ENCODE assay signal across 8 cellular contexts in the genomic region with DNA sequence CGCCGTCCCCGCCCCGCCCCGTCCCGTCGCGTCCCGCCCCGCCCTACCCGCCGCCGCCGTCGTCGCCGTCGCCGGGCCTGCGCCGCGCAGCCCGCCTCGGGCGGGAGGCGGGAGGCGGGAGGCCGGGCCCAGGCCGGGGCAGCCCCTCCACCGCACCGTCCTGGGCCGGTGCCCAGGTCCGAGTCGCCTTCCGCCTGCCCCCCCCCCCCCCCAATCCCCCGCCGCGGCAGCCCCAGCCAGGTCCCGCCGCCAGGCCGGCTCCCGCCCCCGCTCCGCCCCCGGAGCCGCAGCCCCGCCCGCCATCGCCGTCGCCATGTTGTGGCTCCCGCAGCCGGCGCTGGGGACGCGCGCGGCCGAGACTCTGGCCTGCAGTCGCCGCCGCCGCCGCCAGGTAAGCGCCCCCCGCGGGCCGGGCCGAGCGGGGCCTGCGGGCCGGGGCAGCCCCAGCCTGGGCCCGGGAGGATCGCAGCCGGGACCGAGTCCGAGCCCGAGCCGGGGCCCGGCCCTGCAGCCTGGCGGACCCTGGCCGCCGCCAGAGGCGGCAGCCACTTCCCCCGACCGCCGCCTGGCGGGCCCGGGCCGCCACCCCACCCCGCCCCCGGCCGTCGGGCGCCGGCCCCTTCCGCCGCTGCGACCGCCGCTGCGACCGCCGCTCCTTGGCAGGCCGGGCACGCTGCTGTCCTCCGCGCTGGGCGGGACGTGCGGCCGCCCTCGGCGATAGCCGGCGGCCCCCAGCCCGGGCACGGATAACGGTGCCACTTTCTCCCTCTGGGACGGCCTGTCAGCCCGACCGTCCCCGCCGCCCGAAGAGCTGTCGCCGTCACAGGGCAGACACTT. TPM values are rescaled to one million over a fixed set of nuclear protein-coding genes. Genes with fewer than 3 reads are reported as not detected.
DNase-seq lines count a peak whose midpoint lies in the region; ATAC-seq, FAIRE-seq and TF ChIP-seq lines count a peak whose summit lies in the region.

A gene with protein sequence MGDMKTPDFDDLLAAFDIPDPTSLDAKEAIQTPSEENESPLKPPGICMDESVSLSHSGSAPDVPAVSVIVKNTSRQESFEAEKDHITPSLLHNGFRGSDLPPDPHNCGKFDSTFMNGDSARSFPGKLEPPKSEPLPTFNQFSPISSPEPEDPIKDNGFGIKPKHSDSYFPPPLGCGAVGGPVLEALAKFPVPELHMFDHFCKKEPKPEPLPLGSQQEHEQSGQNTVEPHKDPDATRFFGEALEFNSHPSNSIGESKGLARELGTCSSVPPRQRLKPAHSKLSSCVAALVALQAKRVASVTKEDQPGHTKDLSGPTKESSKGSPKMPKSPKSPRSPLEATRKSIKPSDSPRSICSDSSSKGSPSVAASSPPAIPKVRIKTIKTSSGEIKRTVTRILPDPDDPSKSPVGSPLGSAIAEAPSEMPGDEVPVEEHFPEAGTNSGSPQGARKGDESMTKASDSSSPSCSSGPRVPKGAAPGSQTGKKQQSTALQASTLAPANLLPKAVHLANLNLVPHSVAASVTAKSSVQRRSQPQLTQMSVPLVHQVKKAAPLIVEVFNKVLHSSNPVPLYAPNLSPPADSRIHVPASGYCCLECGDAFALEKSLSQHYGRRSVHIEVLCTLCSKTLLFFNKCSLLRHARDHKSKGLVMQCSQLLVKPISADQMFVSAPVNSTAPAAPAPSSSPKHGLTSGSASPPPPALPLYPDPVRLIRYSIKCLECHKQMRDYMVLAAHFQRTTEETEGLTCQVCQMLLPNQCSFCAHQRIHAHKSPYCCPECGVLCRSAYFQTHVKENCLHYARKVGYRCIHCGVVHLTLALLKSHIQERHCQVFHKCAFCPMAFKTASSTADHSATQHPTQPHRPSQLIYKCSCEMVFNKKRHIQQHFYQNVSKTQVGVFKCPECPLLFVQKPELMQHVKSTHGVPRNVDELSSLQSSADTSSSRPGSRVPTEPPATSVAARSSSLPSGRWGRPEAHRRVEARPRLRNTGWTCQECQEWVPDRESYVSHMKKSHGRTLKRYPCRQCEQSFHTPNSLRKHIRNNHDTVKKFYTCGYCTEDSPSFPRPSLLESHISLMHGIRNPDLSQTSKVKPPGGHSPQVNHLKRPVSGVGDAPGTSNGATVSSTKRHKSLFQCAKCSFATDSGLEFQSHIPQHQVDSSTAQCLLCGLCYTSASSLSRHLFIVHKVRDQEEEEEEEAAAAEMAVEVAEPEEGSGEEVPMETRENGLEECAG (N-terminal part only) (plus strand): TSS at position 319 of the 837 bp plus-strand sequence. CDS start 34,084 bp downstream, outside the sequence.

- DNase-seq in NCI-H748 (lab: John Stamatoyannopoulos, UW; ENCODE audit: unreplicated experiment): peak; percentile 71
- no peak for DNase-seq in NCI-H748 treated with DMSO at 0.1 percent for 48 hours (lab: John Stamatoyannopoulos, UW)
- peak; percentile 30 for DNase-seq in NCI-H2227 treated with DMSO at 0.1 percent for 48 hours (lab: John Stamatoyannopoulos, UW)
- peak; percentile 77 for DNase-seq in activated CD4-positive, alpha-beta T cell treated with anti-CD3 and anti-CD28 coated beads, Interleukin-2, amount 10 ng/mL, durations not matched to agents 7 days and 5 days
- DNase-seq in HepG2 (ENCODE audit: low spot score): peak; percentile 36
- DNase-seq in stimulated activated CD4-positive, alpha-beta T cell treated with anti-CD3 and anti-CD28 coated beads, Interleukin-4, amount 100 ng/mL, for 24 hours: peak; percentile 75

- no TSS peak for BruUV-seq in HepG2 (replicated peaks; lab: Mats Ljungman, UMichigan)

- peak within 1 kb of the TSS; percentile 98 for H3K27ac ChIP-seq in HepG2 (ENCODE audit: extremely low read length, insufficient read depth, low read length)

- peaks cover 60% of the 10 kb centered on the region for H3K4me1 Mint-ChIP-seq in activated CD4-positive, alpha-beta T cell treated with anti-CD3 and anti-CD28 coated beads, Interleukin-2, amount 10 ng/mL, durations not matched to agents 7 days and 5 days
- H3K4me1 Mint-ChIP-seq in dendritic cell treated with granulocyte-macrophage colony-stimulating factor and Interleukin-4, amounts not matched to agents 40 ng/mL and 50 ng/mL, for 4 days (ENCODE audit: low read depth): peaks cover 70% of the 10 kb centered on the region

- peak; percentile 23 to 41 for TF ChIP-seq POLR2A in HepG2 (IDR thresholded peaks at IDR 0.05; ENCODE audit: insufficient read depth in 1 of 2, low read depth in 2 of 2, low read length in 2 of 2)

- CTCF ChIA-PET in activated CD4-positive, alpha-beta T cell treated with anti-CD3 and anti-CD28 coated beads, Interleukin-2, amount 10 ng/mL, durations not matched to agents 7 days and 5 days (lab: Charles Lee): interaction anchor here (0.9 to 2.9 kb wide), 8 partner anchors 8 to 150 kb away, joined by 3 to 10 read pairs (median 6); partner anchors contain the start of genes SEC11A and WDR73
- CTCF ChIA-PET in HepG2 (lab: Yijun Ruan, JAX; ENCODE audit: low intra/inter-chr PET ratio, low total read pairs): no interaction called here

- peak within 1 kb of the TSS; percentile 90 for H3K4me2 ChIP-seq in HepG2 (ENCODE audit: low read depth, low read length)

- peaks cover 53% of the 10 kb centered on the region for H3K4me1 ChIP-seq in HepG2 (ENCODE audit: insufficient read depth, low read length)

- POLR2A ChIA-PET in activated CD4-positive, alpha-beta T cell treated with anti-CD3 and anti-CD28 coated beads, Interleukin-2, amount 10 ng/mL, durations not matched to agents 7 days and 5 days (lab: Charles Lee): interaction anchor here (0.7 to 1.6 kb wide), 2 partner anchors 14 to 32 kb away, joined by 5 to 6 read pairs; partner anchors contain the start of gene SEC11A
- POLR2A ChIA-PET in HepG2 (lab: Yijun Ruan, JAX): interaction anchor here (1.1 to 2.4 kb wide), 5 partner anchors 13 to 95 kb away, joined by 3 to 17 read pairs (median 7); partner anchors contain the start of genes SEC11A and WDR73

- no peaks in the 10 kb centered on the region for H3K9me3 Mint-ChIP-seq in activated CD4-positive, alpha-beta T cell treated with anti-CD3 and anti-CD28 coated beads, Interleukin-2, amount 10 ng/mL, durations not matched to agents 7 days and 5 days
- H3K9me3 Mint-ChIP-seq in dendritic cell treated with granulocyte-macrophage colony-stimulating factor and Interleukin-4, amounts not matched to agents 40 ng/mL and 50 ng/mL, for 4 days: no peaks in the 10 kb centered on the region

- H3K79me2 ChIP-seq in HepG2 (ENCODE audit: insufficient read depth, low read length): peaks cover 48% of the 10 kb centered on the region

- no peaks in the 10 kb centered on the region for H3K27me3 Mint-ChIP-seq in activated CD4-positive, alpha-beta T cell treated with anti-CD3 and anti-CD28 coated beads, Interleukin-2, amount 10 ng/mL, durations not matched to agents 7 days and 5 days
- H3K27me3 Mint-ChIP-seq in dendritic cell treated with granulocyte-macrophage colony-stimulating factor and Interleukin-4, amounts not matched to agents 40 ng/mL and 50 ng/mL, for 4 days: no peaks in the 10 kb centered on the region

- no peak for TF ChIP-seq EP300 in HepG2 (IDR thresholded peaks at IDR 0.05; ENCODE audit: low read depth in 2 of 2, low read length in 2 of 2)
- no peak for TF ChIP-seq EP300 in HepG2 (CRISPR knock-in tag; IDR thresholded peaks at IDR 0.05; ENCODE audit: borderline replicate concordance)

- peak within 1 kb of the TSS; percentile 75 to 95 (median 84) for H3K4me3 ChIP-seq in HepG2 (replicated peaks in 1 of 3; ENCODE audit: insufficient read depth in 1 of 3, low read depth in 2 of 3, low read length in 3 of 3)

- H3K9ac ChIP-seq in HepG2 (ENCODE audit: insufficient read depth, low read depth, low read length): peak within 1 kb of the TSS; percentile 89

- H3K27me3 ChIP-seq in HepG2 (ENCODE audit: control insufficient read depth in 1 of 2, insufficient read depth in 2 of 2, low read length in 2 of 2): no peaks in the 10 kb centered on the region; a peak in 2 of 5 replicates

- no peak within 1 kb of the TSS for H2AFZ ChIP-seq in HepG2 (ENCODE audit: low read length)

- peak; percentile 53 for ATAC-seq in HG02885 (IDR thresholded peaks at IDR 0.05; ENCODE audit: poor library complexity, unreplicated experiment)
- peak; percentile 64 for ATAC-seq in HepG2

- no peaks in the 10 kb centered on the region for H3K9me3 ChIP-seq in HepG2 (ENCODE audit: low read length)

- FAIRE-seq in HepG2 (lab: Jason Lieb, UNC): no peak

- H3K27ac Mint-ChIP-seq in activated CD4-positive, alpha-beta T cell treated with anti-CD3 and anti-CD28 coated beads, Interleukin-2, amount 10 ng/mL, durations not matched to agents 7 days and 5 days: peak within 1 kb of the TSS; percentile 93
- H3K27ac Mint-ChIP-seq in dendritic cell treated with granulocyte-macrophage colony-stimulating factor and Interleukin-4, amounts not matched to agents 40 ng/mL and 50 ng/mL, for 4 days: peak within 1 kb of the TSS; percentile 98

- H3K4me3 Mint-ChIP-seq in activated CD4-positive, alpha-beta T cell treated with anti-CD3 and anti-CD28 coated beads, Interleukin-2, amount 10 ng/mL, durations not matched to agents 7 days and 5 days: peak within 1 kb of the TSS; percentile 89
- H3K4me3 Mint-ChIP-seq in dendritic cell treated with granulocyte-macrophage colony-stimulating factor and Interleukin-4, amounts not matched to agents 40 ng/mL and 50 ng/mL, for 4 days: peak within 1 kb of the TSS; percentile 97

- intact Hi-C loops in dendritic cell treated with granulocyte-macrophage colony-stimulating factor and Interleukin-4, amounts not matched to agents 40 ng/mL and 50 ng/mL, for 4 days (cut with micrococcal nuclease): loop anchor here (1.0 kb wide), 2 partner anchors 32 to 94 kb away; partner anchors contain the start of genes SEC11A and WDR73
- intact Hi-C loops in HepG2 (cut with micrococcal nuclease; ENCODE audit: unreplicated experiment): loop anchor here (2.0 to 10.0 kb wide), 4 partner anchors 32 to 164 kb away; partner anchors contain the start of gene SEC11A

- no peak for TF ChIP-seq CTCF in HepG2 (CRISPR knock-in tag; IDR thresholded peaks at IDR 0.05)

- no peaks in the 10 kb centered on the region; a peak in 1 of 5 replicates for H3K36me3 ChIP-seq in HepG2 (replicated peaks in 1 of 2; ENCODE audit: control insufficient read depth in 1 of 2, insufficient read depth in 2 of 2, low read length in 2 of 2)

- H4K20me1 ChIP-seq in HepG2 (ENCODE audit: insufficient read depth, low read length): peaks cover 19% of the 10 kb centered on the region

- WGBS in HepG2 (ENCODE audit: low lambda C conversion rate): no CpG with 5 or more reads among the region's 127 CpGs

- peak; percentile 48; the same call in 1 of the 2 replicates for TF ChIP-seq RAD21 in HepG2 (CRISPR knock-in tag; IDR thresholded peaks at IDR 0.05)

- H3K36me3 Mint-ChIP-seq in activated CD4-positive, alpha-beta T cell treated with anti-CD3 and anti-CD28 coated beads, Interleukin-2, amount 10 ng/mL, durations not matched to agents 7 days and 5 days (ENCODE audit: low read depth): peaks cover 31% of the 10 kb centered on the region
- H3K36me3 Mint-ChIP-seq in dendritic cell treated with granulocyte-macrophage colony-stimulating factor and Interleukin-4, amounts not matched to agents 40 ng/mL and 50 ng/mL, for 4 days (ENCODE audit: low read depth): peaks cover 47% of the 10 kb centered on the region

- in situ Hi-C loops in HepG2 (cut with HindIII; ENCODE audit: extremely low pct_ligation_motif_present, low pct_unique_long_range_greater_than_20kb): no loop called here

RNA-seq across cellular contexts. Expression of the gene that starts here (rescaled TPM):
- total RNA-seq in activated CD4-positive, alpha-beta T cell treated with anti-CD3 and anti-CD28 coated beads, Interleukin-2, amount 10 ng/mL, durations not matched to agents 7 days and 5 days: 10 to 100 TPM; 44.3 to 51.9 TPM
- 8.2 and 8.6 TPM in 2 replicates for total RNA-seq in HepG2 (2016; rRNA removed; fragmentation: Illumina TruSeq; extraction: Trizol)
- 1.7 and 1.8 TPM in 2 replicates for total RNA-seq in HepG2 (2016; cell fraction: cytosol; rRNA removed; fragmentation: Illumina TruSeq; extraction: Trizol; ENCODE audit: low read depth)
- 6.8 and 8.5 TPM in 2 replicates for total RNA-seq in HepG2 (2016; cell fraction: insoluble cytoplasmic fraction; rRNA removed; fragmentation: Illumina TruSeq; extraction: Trizol)
- total RNA-seq in HepG2 (2016; cell fraction: membrane; rRNA removed; fragmentation: Illumina TruSeq; extraction: Trizol): 8.4 and 9.5 TPM in 2 replicates
- 7.9 and 9.7 TPM in 2 replicates for total RNA-seq in HepG2 (2016; cell fraction: nucleus; rRNA removed; fragmentation: Illumina TruSeq; extraction: Trizol)
- 9.8 and 11.1 TPM in 2 replicates for polyA plus RNA-seq in HepG2 (2011; rRNA removed)
- 6.3 and 8.1 TPM in 2 replicates for polyA plus RNA-seq in HepG2 (2011; cell fraction: cytosol; rRNA removed)
- 20.4 and 23.3 TPM in 2 replicates for polyA plus RNA-seq in HepG2 (2011; cell fraction: nucleus; rRNA removed)
- polyA plus RNA-seq in HepG2 (2012): 12.5 and 12.7 TPM in 2 replicates
- polyA plus RNA-seq in HepG2 (2016; cell fraction: cytosol; fragmentation: Illumina TruSeq; extraction: Trizol; ENCODE audit: low read depth): 3.1 and 4.1 TPM in 2 replicates
- 9.8 and 14.4 TPM in 2 replicates for polyA plus RNA-seq in HepG2 (2016; cell fraction: insoluble cytoplasmic fraction; fragmentation: Illumina TruSeq; extraction: Trizol; ENCODE audit: low read depth)
- 12.8 and 14.8 TPM in 2 replicates for polyA plus RNA-seq in HepG2 (2016; cell fraction: membrane; fragmentation: Illumina TruSeq; extraction: Trizol; ENCODE audit: low read depth)
- polyA plus RNA-seq in HepG2 (2016; cell fraction: nucleus; fragmentation: Illumina TruSeq; extraction: Trizol; ENCODE audit: insufficient read depth, low read depth): 17.8 and 21.0 TPM in 2 replicates
- polyA minus RNA-seq in HepG2 (2011; rRNA and poly(A)+ RNA removed; ENCODE audit: low replicate concordance): 18.8 and 22.0 TPM in 2 replicates
- polyA minus RNA-seq in HepG2 (2011; cell fraction: cytosol; rRNA and poly(A)+ RNA removed): 8.2 and 9.7 TPM in 2 replicates
- 13.8 and 15.7 TPM in 2 replicates for polyA minus RNA-seq in HepG2 (2011; cell fraction: nucleus; rRNA and poly(A)+ RNA removed)
